ENCODE assay signal across 13 cellular contexts in genomic region chr1:40034869-40035268, GRCh38. TPM values are rescaled to one million over a fixed set of nuclear protein-coding genes. Genes with fewer than 3 reads are reported as not detected.
DNase-seq lines count a peak whose midpoint lies in the region; ATAC-seq and TF ChIP-seq lines count a peak whose summit lies in the region.
"Had no signal": no experiment of that assay in that cellular context is flagged by ENCODE, and none has a peak within 500 bp of the region (broad histone marks: within the 10 kb centered on the region; RNA-seq: fewer than 3 reads in every experiment).

No MANE protein-coding gene starts in this region.

- H3K27me3 ChIP-seq in effector memory CD4-positive, alpha-beta T cell (replicated peaks; ENCODE audit: control insufficient read depth, insufficient read depth, low read length, poor library complexity, severe bottlenecking) = no peaks in the 10 kb centered on the region
- H3K27me3 ChIP-seq in body of pancreas = no peaks in the 10 kb centered on the region

- no peak for DNase-seq in stimulated activated naive CD8-positive, alpha-beta T cell treated with anti-CD3 and anti-CD28 coated beads, Interleukin-15, Interleukin-2, amounts not matched to agents 100 U/mL and 50 U/mL, for 24 hours
- DNase-seq in OCI-M1 (lab: John Stamatoyannopoulos, UW) (peak; percentile 26), body of pancreas (no peak)
- no peak for DNase-seq in effector memory CD4-positive, alpha-beta T cell
- DNase-seq in activated effector memory CD4-positive, alpha-beta T cell treated with anti-CD3 and anti-CD28 coated beads, Interleukin-2, amount 50 U/mL, for 16 hours = no peak
- DNase-seq: activated CD8-positive, alpha-beta memory T cell treated with anti-CD3 and anti-CD28 coated beads for 24 hours; effector CD4-positive, alpha-beta T cell; foreskin melanocyte; NCI-H1694 treated with DMSO at 0.1 percent for 48 hours had no signal

- peak overlapping the region; percentile 63 for H3K27ac ChIP-seq in effector memory CD4-positive, alpha-beta T cell (ENCODE audit: insufficient read depth, low read length, poor library complexity, severe bottlenecking)
- H3K27ac ChIP-seq in body of pancreas = no peak overlapping the region

- no peaks in the 10 kb centered on the region for H3K27me3 Mint-ChIP-seq in stimulated activated naive CD8-positive, alpha-beta T cell treated with anti-CD3 and anti-CD28 coated beads, Interleukin-15, Interleukin-2, amounts not matched to agents 100 ng/mL and 50 ng/mL, for 24 hours

- no peak for TF ChIP-seq POLR2A in body of pancreas (IDR thresholded peaks at IDR 0.05)

- H3K27ac Mint-ChIP-seq in stimulated activated naive CD8-positive, alpha-beta T cell treated with anti-CD3 and anti-CD28 coated beads, Interleukin-15, Interleukin-2, amounts not matched to agents 100 ng/mL and 50 ng/mL, for 24 hours = peak overlapping the region; percentile 91
- H3K27ac Mint-ChIP-seq: GM23338 had no signal

- no peak for ATAC-seq in stimulated activated naive CD8-positive, alpha-beta T cell treated with anti-CD3 and anti-CD28 coated beads, Interleukin-15, Interleukin-2, amounts not matched to agents 100 U/mL and 50 U/mL, for 24 hours
- no peak for ATAC-seq in body of pancreas
- no peak for ATAC-seq in GM21723 (IDR thresholded peaks at IDR 0.05; ENCODE audit: unreplicated experiment)
- no peak for ATAC-seq in HG03097 (IDR thresholded peaks at IDR 0.05; ENCODE audit: low FRiP score, unreplicated experiment)
- ATAC-seq: GM23338 had no signal

- no peaks in the 10 kb centered on the region for H3K9me3 ChIP-seq in effector memory CD4-positive, alpha-beta T cell (ENCODE audit: control insufficient read depth, low read length)
- no peaks in the 10 kb centered on the region for H3K9me3 ChIP-seq in body of pancreas

- H3K36me3 Mint-ChIP-seq in stimulated activated naive CD8-positive, alpha-beta T cell treated with anti-CD3 and anti-CD28 coated beads, Interleukin-15, Interleukin-2, amounts not matched to agents 100 ng/mL and 50 ng/mL, for 24 hours (ENCODE audit: low read depth) = no peaks in the 10 kb centered on the region

- H3K4me1 ChIP-seq in effector memory CD4-positive, alpha-beta T cell (ENCODE audit: control insufficient read depth, insufficient read depth, low read length, poor library complexity, severe bottlenecking) = peaks cover 25% of the 10 kb centered on the region
- peaks cover 31% of the 10 kb centered on the region for H3K4me1 ChIP-seq in body of pancreas

- TF ChIP-seq CTCF in body of pancreas (IDR thresholded peaks at IDR 0.05) = no peak

- H3K9me3 Mint-ChIP-seq in stimulated activated naive CD8-positive, alpha-beta T cell treated with anti-CD3 and anti-CD28 coated beads, Interleukin-15, Interleukin-2, amounts not matched to agents 100 ng/mL and 50 ng/mL, for 24 hours = no peaks in the 10 kb centered on the region
- H3K9me3 Mint-ChIP-seq: GM23338 had no signal

- WGBS in body of pancreas, 2 donors = 52 to 73% methylated on average over 2 of the region's 2 CpGs

- peaks cover 57% of the 10 kb centered on the region for H3K4me1 Mint-ChIP-seq in stimulated activated naive CD8-positive, alpha-beta T cell treated with anti-CD3 and anti-CD28 coated beads, Interleukin-15, Interleukin-2, amounts not matched to agents 100 ng/mL and 50 ng/mL, for 24 hours (ENCODE audit: low read depth)

- no peaks in the 10 kb centered on the region for H3K36me3 ChIP-seq in effector memory CD4-positive, alpha-beta T cell (ENCODE audit: control insufficient read depth, insufficient read depth, low read length)
- no peaks in the 10 kb centered on the region for H3K36me3 ChIP-seq in body of pancreas (replicated peaks in 1 of 2; ENCODE audit: insufficient read depth in 1 of 2, low read depth in 2 of 2)

- H3K4me3 Mint-ChIP-seq in stimulated activated naive CD8-positive, alpha-beta T cell treated with anti-CD3 and anti-CD28 coated beads, Interleukin-15, Interleukin-2, amounts not matched to agents 100 ng/mL and 50 ng/mL, for 24 hours = peak overlapping the region; percentile 63
- H3K4me3 Mint-ChIP-seq: GM23338 had no signal

- intact Hi-C loops in body of pancreas (cut with DNase I) = no loop called here

- peak overlapping the region; percentile 3 for H3K4me3 ChIP-seq in effector memory CD4-positive, alpha-beta T cell (ENCODE audit: insufficient read depth, low read depth, low read length, poor library complexity, severe bottlenecking)
- H3K4me3 ChIP-seq in body of pancreas = no peak overlapping the region
- H3K4me3 ChIP-seq: GM23338 had no signal

RNA-seq across cellular contexts. Expression of gene CAP1, which starts 5.7 kb away (rescaled TPM):
- 10 to 100 TPM; 60.7 to 66.3 TPM for total RNA-seq in body of pancreas
